1 cellular context compared by ENCODE assay signal in genomic region chr2:65432227-65433190, GRCh38.
TF ChIP-seq lines count a peak whose summit lies in the region.

A gene with protein sequence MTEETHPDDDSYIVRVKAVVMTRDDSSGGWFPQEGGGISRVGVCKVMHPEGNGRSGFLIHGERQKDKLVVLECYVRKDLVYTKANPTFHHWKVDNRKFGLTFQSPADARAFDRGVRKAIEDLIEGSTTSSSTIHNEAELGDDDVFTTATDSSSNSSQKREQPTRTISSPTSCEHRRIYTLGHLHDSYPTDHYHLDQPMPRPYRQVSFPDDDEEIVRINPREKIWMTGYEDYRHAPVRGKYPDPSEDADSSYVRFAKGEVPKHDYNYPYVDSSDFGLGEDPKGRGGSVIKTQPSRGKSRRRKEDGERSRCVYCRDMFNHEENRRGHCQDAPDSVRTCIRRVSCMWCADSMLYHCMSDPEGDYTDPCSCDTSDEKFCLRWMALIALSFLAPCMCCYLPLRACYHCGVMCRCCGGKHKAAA (minus strand): TSS chr2:65432599. CDS start chr2:65431987, 612 bp downstream.

TF ChIP-seq in Ishikawa, 13 proteins besides CTCF, POLR2A, EP300 and RAD21 (continued from another document):
- TF ChIP-seq REST (IDR thresholded peaks at IDR 0.05; ENCODE audit: low read depth), result no peak
TF ChIP-seq in Ishikawa: peak in this region for 9.
